ENCODE assay signal across 14 cellular contexts in the genomic region with DNA sequence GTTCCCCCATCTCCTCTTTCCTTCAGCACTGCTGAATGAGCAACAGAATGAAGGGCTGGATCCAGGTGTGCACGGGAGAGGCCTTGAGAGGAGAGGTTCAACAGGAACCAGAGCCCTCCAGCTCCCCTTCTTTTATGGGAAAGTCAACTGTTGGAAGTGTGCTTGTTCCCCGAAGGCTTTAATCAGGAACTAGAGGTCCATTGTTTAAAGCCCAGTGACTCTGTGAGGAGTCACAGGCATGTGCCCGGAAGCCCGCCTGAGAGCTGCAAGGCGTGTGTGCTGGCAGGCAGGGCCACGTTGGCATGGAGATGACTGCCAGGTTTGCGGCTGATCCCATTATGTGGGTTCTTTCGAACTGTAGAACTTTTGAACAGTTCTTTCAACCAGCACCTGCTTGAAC. TPM values are rescaled to one million over a fixed set of nuclear protein-coding genes. Genes with fewer than 3 reads are reported as not detected.
DNase-seq lines count a peak whose midpoint lies in the region; ATAC-seq and TF ChIP-seq lines count a peak whose summit lies in the region.
"Had no signal": no experiment of that assay in that cellular context is flagged by ENCODE, and none has a peak within 500 bp of the region (broad histone marks: within the 10 kb centered on the region; RNA-seq: fewer than 3 reads in every experiment).

No MANE protein-coding gene starts in this region.

- H3K9me3 ChIP-seq in DND-41 (ENCODE audit: insufficient read depth, low read length, severe bottlenecking): no peaks in the 10 kb centered on the region
- no peaks in the 10 kb centered on the region for H3K9me3 ChIP-seq in left ventricle myocardium inferior (replicated peaks)
- H3K9me3 ChIP-seq in gastrocnemius medialis: no peaks in the 10 kb centered on the region
- H3K9me3 ChIP-seq: adrenal gland, testis had no signal

- H3K9ac ChIP-seq in DND-41 (ENCODE audit: low read depth, low read length): no peak overlapping the region

- intact Hi-C loops in left ventricle myocardium inferior (cut with micrococcal nuclease) (no loop called here), gastrocnemius medialis (cut with DNase I; ENCODE audit: low total_unique reads) (no loop called here)

- H3K36me3 ChIP-seq in DND-41 (ENCODE audit: insufficient read depth, low read length): no peaks in the 10 kb centered on the region
- H3K36me3 ChIP-seq in left ventricle myocardium inferior: no peaks in the 10 kb centered on the region
- no peaks in the 10 kb centered on the region for H3K36me3 ChIP-seq in gastrocnemius medialis
- H3K36me3 ChIP-seq: adrenal gland had no signal

- in situ Hi-C loops in SK-MEL-5 (cut with HindIII; ENCODE audit: low pct_unique_long_range_greater_than_20kb, low sequenced_read_pairs) (no loop called here), gastrocnemius medialis (cut with MboI; ENCODE audit: low sequenced_read_pairs in 4 of 4) (no loop called here)

- no peaks in the 10 kb centered on the region for H3K79me2 ChIP-seq in DND-41 (ENCODE audit: insufficient read depth, low read length)

- H3K27ac ChIP-seq in DND-41 (ENCODE audit: low read length) (no peak overlapping the region), left ventricle myocardium inferior (replicated peaks) (no peak overlapping the region), gastrocnemius medialis (peak overlapping the region; percentile 53 to 89 (median 86))
- H3K27ac ChIP-seq: adrenal gland had no signal

- H4K20me1 ChIP-seq in DND-41 (ENCODE audit: insufficient read depth, low read length): peaks cover 7% of the 10 kb centered on the region

- H3K27ac Mint-ChIP-seq in nephron progenitor cell: no peak overlapping the region
- H3K27ac Mint-ChIP-seq: CD8-positive, alpha-beta memory T cell; mesothelial cell of epicardium had no signal

- peak; percentile 32 for DNase-seq in DND-41
- peak; percentile 97 for DNase-seq in SK-MEL-5 (ENCODE audit: low read depth, low spot score)
- peak; percentile 25 for DNase-seq in left ventricle myocardium inferior
- no peak for DNase-seq in gastrocnemius medialis
- DNase-seq in activated effector memory CD4-positive, alpha-beta T cell treated with anti-CD3 and anti-CD28 coated beads, Interleukin-2, amount 50 U/mL, for 16 hours: no peak
- no peak for DNase-seq in D341Med (ENCODE audit: low spot score)
- no peak for DNase-seq in nephron progenitor cell
- DNase-seq: adrenal gland; stimulated activated CD4-positive, alpha-beta T cell treated with anti-CD3 and anti-CD28 coated beads, Interleukin-1b, Interleukin-23, amount 100 ng/mL, for 48 hours; testis had no signal

- no peaks in the 10 kb centered on the region for H3K9me3 Mint-ChIP-seq in nephron progenitor cell
- H3K9me3 Mint-ChIP-seq: CD8-positive, alpha-beta memory T cell; mesothelial cell of epicardium had no signal

- H3K4me3 Mint-ChIP-seq in nephron progenitor cell: no peak overlapping the region
- H3K4me3 Mint-ChIP-seq: CD8-positive, alpha-beta memory T cell; mesothelial cell of epicardium had no signal

- H2AFZ ChIP-seq in DND-41 (ENCODE audit: low read depth, low read length): no peak overlapping the region

- peaks cover 47% of the 10 kb centered on the region for H3K27me3 Mint-ChIP-seq in nephron progenitor cell (ENCODE audit: low read depth, poor library complexity)

- peak; percentile 5 to 53 for TF ChIP-seq POLR2A in gastrocnemius medialis (IDR thresholded peaks at IDR 0.05)

- ATAC-seq in DND-41 (ENCODE audit: insufficient read depth, low read depth): 0 out of 3 replicates have a peak, but pooled peaks have one; percentile 29
- no peak for ATAC-seq in gastrocnemius medialis
- no peak for ATAC-seq in GM21529 (IDR thresholded peaks at IDR 0.05; ENCODE audit: unreplicated experiment)

- H3K27me3 ChIP-seq in DND-41 (ENCODE audit: insufficient read depth, low read length, poor library complexity) (peaks cover 70% of the 10 kb centered on the region), left ventricle myocardium inferior (ENCODE audit: low read depth) (no peaks in the 10 kb centered on the region), gastrocnemius medialis (no peaks in the 10 kb centered on the region)
- H3K27me3 ChIP-seq: adrenal gland, testis had no signal

- peaks cover 35% of the 10 kb centered on the region for H3K4me1 Mint-ChIP-seq in nephron progenitor cell

- H3K4me1 ChIP-seq in DND-41 (ENCODE audit: insufficient read depth, low read length) (peaks cover 18% of the 10 kb centered on the region), left ventricle myocardium inferior (peaks cover 57% of the 10 kb centered on the region), gastrocnemius medialis (peaks cover 17 to 19% of the 10 kb centered on the region in 2 donors)

- no peak overlapping the region for H3K4me2 ChIP-seq in DND-41 (ENCODE audit: insufficient read depth, low read length)

- no peaks in the 10 kb centered on the region for H3K36me3 Mint-ChIP-seq in nephron progenitor cell (ENCODE audit: low read depth)
- H3K36me3 Mint-ChIP-seq: CD8-positive, alpha-beta memory T cell; mesothelial cell of epicardium had no signal

- TF ChIP-seq CTCF in DND-41 (IDR thresholded peaks at IDR 0.05; ENCODE audit: borderline replicate concordance, extremely low read depth, low read length, poor library complexity, severe bottlenecking): no peak
- no peak for TF ChIP-seq CTCF in left ventricle myocardium inferior (IDR thresholded peaks at IDR 0.05; ENCODE audit: borderline replicate concordance)
- TF ChIP-seq CTCF in gastrocnemius medialis (IDR thresholded peaks at IDR 0.05 in 4 of 5, conservative IDR thresholded peaks at IDR 0.05 in 1 of 5): no peak
- TF ChIP-seq CTCF in nephron progenitor cell (IDR thresholded peaks at IDR 0.05): no peak

- H3K4me3 ChIP-seq in DND-41 (ENCODE audit: low read depth in 1 of 2, low read length in 2 of 2): no peak overlapping the region
- H3K4me3 ChIP-seq in left ventricle myocardium inferior: no peak overlapping the region
- no peak overlapping the region for H3K4me3 ChIP-seq in gastrocnemius medialis
- H3K4me3 ChIP-seq: adrenal gland, GM12878, testis had no signal

RNA-seq across cellular contexts. Expression of a gene that starts 3.2 kb away (rescaled TPM):
- 490 and 502 TPM in 2 replicates for total RNA-seq in SK-MEL-5 (2014; rRNA removed; shearing (Covaris generic))
- 485 and 573 TPM in 2 replicates for polyA plus RNA-seq in SK-MEL-5 (2015; cell fraction: cytosol; rRNA removed)
- polyA plus RNA-seq in SK-MEL-5 (2015; cell fraction: nucleus; rRNA removed): 123 and 129 TPM in 2 replicates
- 16.0 TPM for total RNA-seq in left ventricle myocardium inferior
- total RNA-seq in gastrocnemius medialis: 10 to 100 TPM in 1 of 4 donors, 1 to 10 TPM in 3; 7.5 to 17.5 (median 9.3) TPM

Comparison
In these comparisons a context has a peak if more than half of its experiments do, and no peak if none do; other contexts are left out.
1. DNase-seq: peak in DND-41 (single experiment), SK-MEL-5 (single experiment) and left ventricle myocardium inferior (single experiment); none in gastrocnemius medialis (0 of 2), activated effector memory CD4-positive, alpha-beta T cell treated with anti-CD3 and anti-CD28 coated beads, Interleukin-2, amount 50 U/mL, for 16 hours (single experiment), D341Med (single experiment) and nephron progenitor cell (single experiment).
2. H3K27ac ChIP-seq: peak in gastrocnemius medialis (4 of 4); none in DND-41 (single experiment) and left ventricle myocardium inferior (single experiment).
3. RNA of a gene that starts 3.2 kb away (total RNA-seq): 490 to 502 TPM in SK-MEL-5; 16.0 TPM in left ventricle myocardium inferior (single experiment) and 7.5 to 17.5 TPM in gastrocnemius medialis; every median in the first group is over 10 times any median in the second.